1 cellular context compared by ENCODE assay signal in genomic region chr17:65547253-65547670, GRCh38.
A peak's percentile ranks its signal among the peaks of the same experiment; 100 is the strongest.
TF ChIP-seq lines count a peak whose summit lies in the region.

No MANE protein-coding gene starts in this region.

TF ChIP-seq in HepG2, 621 proteins besides CTCF, POLR2A, EP300 and RAD21 (continued from another document and continues in another):
- TF ChIP-seq ZFP41 (CRISPR knock-in tag; IDR thresholded peaks at IDR 0.05; ENCODE audit: borderline replicate concordance) (no peak), KMT2A (CRISPR knock-in tag; IDR thresholded peaks at IDR 0.05) (no peak), POGZ (CRISPR knock-in tag; IDR thresholded peaks at IDR 0.05) (0 out of 2 replicates have a peak, but pooled peaks have one; percentile 36), FUBP1 (CRISPR knock-in tag; IDR thresholded peaks at IDR 0.05; ENCODE audit: borderline replicate concordance) (no peak), EHMT2 (IDR thresholded peaks at IDR 0.05; ENCODE audit: borderline replicate concordance, low read depth, low read length) (0 out of 2 replicates have a peak, but pooled peaks have one; percentile 7), ZFP37 (CRISPR knock-in tag; IDR thresholded peaks at IDR 0.05; ENCODE audit: borderline replicate concordance) (0 out of 2 replicates have a peak, but pooled peaks have one; percentile 50), HNRNPL (IDR thresholded peaks at IDR 0.05; ENCODE audit: low read depth, low read length) (no peak), HDAC1 (CRISPR knock-in tag; IDR thresholded peaks at IDR 0.05) (0 out of 2 replicates have a peak, but pooled peaks have one; percentile 53), ZFYVE20 (CRISPR knock-in tag; IDR thresholded peaks at IDR 0.05; ENCODE audit: borderline replicate concordance, low read depth) (no peak), ZNF234 (CRISPR knock-in tag; conservative IDR thresholded peaks at IDR 0.05) (no peak), THAP7 (CRISPR knock-in tag; IDR thresholded peaks at IDR 0.05) (no peak), FOXJ3 (CRISPR knock-in tag; IDR thresholded peaks at IDR 0.05; ENCODE audit: borderline replicate concordance) (peak; percentile 44; the same call in 1 of the 2 replicates), NPAS2 (CRISPR knock-in tag; IDR thresholded peaks at IDR 0.05; ENCODE audit: borderline replicate concordance) (no peak), HOXA3 (CRISPR knock-in tag; IDR thresholded peaks at IDR 0.05) (peak; percentile 56; the same call in 1 of the 2 replicates), ARID4A (CRISPR knock-in tag; IDR thresholded peaks at IDR 0.05; ENCODE audit: borderline replicate concordance) (peak; percentile 29; the same call in 1 of the 2 replicates), SATB2 (CRISPR knock-in tag; IDR thresholded peaks at IDR 0.05) (0 out of 2 replicates have a peak, but pooled peaks have one; percentile 23), PRMT3 (CRISPR knock-in tag; IDR thresholded peaks at IDR 0.05; ENCODE audit: borderline replicate concordance, low read depth) (no peak), ZNF678 (CRISPR knock-in tag; IDR thresholded peaks at IDR 0.05) (no peak), SOX5 (CRISPR knock-in tag; IDR thresholded peaks at IDR 0.05; ENCODE audit: borderline replicate concordance) (peak; percentile 64; the same call in 1 of the 2 replicates), TCF7L2 (IDR thresholded peaks at IDR 0.05; ENCODE audit: low read depth, low read length) (no peak), ZNF747 (CRISPR knock-in tag; IDR thresholded peaks at IDR 0.05; ENCODE audit: borderline replicate concordance) (no peak), SOX6 (IDR thresholded peaks at IDR 0.05) (no peak), SOX6 (CRISPR knock-in tag; IDR thresholded peaks at IDR 0.05) (peak; percentile 37; the same call in 1 of the 2 replicates), ZNF331 (CRISPR knock-in tag; IDR thresholded peaks at IDR 0.05) (0 out of 2 replicates have a peak, but pooled peaks have one; percentile 33), ZNF772 (CRISPR knock-in tag; IDR thresholded peaks at IDR 0.05) (no peak), ZNF12 (CRISPR knock-in tag; IDR thresholded peaks at IDR 0.05) (no peak), ZNF740 (CRISPR knock-in tag; IDR thresholded peaks at IDR 0.05) (0 out of 2 replicates have a peak, but pooled peaks have one; percentile 40), ZNF766 (CRISPR knock-in tag; IDR thresholded peaks at IDR 0.05; ENCODE audit: borderline replicate concordance) (no peak), ZNF263 (CRISPR knock-in tag; IDR thresholded peaks at IDR 0.05) (0 out of 2 replicates have a peak, but pooled peaks have one; percentile 12), ZNF264 (CRISPR knock-in tag; IDR thresholded peaks at IDR 0.05) (0 out of 2 replicates have a peak, but pooled peaks have one; percentile 46), RCOR2 (CRISPR knock-in tag; IDR thresholded peaks at IDR 0.05) (no peak), RFXAP (CRISPR knock-in tag; IDR thresholded peaks at IDR 0.05; ENCODE audit: borderline replicate concordance) (peak; percentile 42; the same call in 1 of the 2 replicates), KLF16 (CRISPR knock-in tag; IDR thresholded peaks at IDR 0.05) (peak in 1 of 2 experiments; percentile 63; a peak in 1 of 4 replicates), ZNF205 (CRISPR knock-in tag; IDR thresholded peaks at IDR 0.05) (no peak), MED1 (CRISPR knock-in tag; IDR thresholded peaks at IDR 0.05) (peak; percentile 49; the same call in 1 of the 2 replicates), ZGPAT (CRISPR knock-in tag; IDR thresholded peaks at IDR 0.05) (peak; percentile 44; the same call in 1 of the 2 replicates), ZNF430 (CRISPR knock-in tag; IDR thresholded peaks at IDR 0.05) (no peak), RARA (CRISPR knock-in tag; IDR thresholded peaks at IDR 0.05) (peak; percentile 68), TFE3 (CRISPR knock-in tag; IDR thresholded peaks at IDR 0.05) (peak; percentile 80), RFX5 (IDR thresholded peaks at IDR 0.05; ENCODE audit: low read depth, low read length) (no peak), SAP130 (CRISPR knock-in tag; IDR thresholded peaks at IDR 0.05; ENCODE audit: low read depth) (peak; percentile 76), ZNF292 (CRISPR knock-in tag; IDR thresholded peaks at IDR 0.05; ENCODE audit: borderline replicate concordance, low read depth) (0 out of 2 replicates have a peak, but pooled peaks have one; percentile 39), RXRA (CRISPR knock-in tag; IDR thresholded peaks at IDR 0.05) (peak; percentile 60; the same call in 1 of the 2 replicates), HNF4A (CRISPR knock-in tag; IDR thresholded peaks at IDR 0.05) (peak; percentile 97), MAZ (IDR thresholded peaks at IDR 0.05; ENCODE audit: borderline replicate concordance, low read depth, low read length) (no peak), MAZ (CRISPR knock-in tag; IDR thresholded peaks at IDR 0.05; ENCODE audit: low read depth) (no peak), PITX1 (CRISPR knock-in tag; IDR thresholded peaks at IDR 0.05) (no peak), HNF4G (IDR thresholded peaks at IDR 0.05; ENCODE audit: borderline replicate concordance, low read depth, low read length) (peak; percentile 96), HNF4G (CRISPR knock-in tag; IDR thresholded peaks at IDR 0.05; ENCODE audit: borderline replicate concordance, low read depth) (peak; percentile 84; the same call in 1 of the 2 replicates), JUN (CRISPR knock-in tag; IDR thresholded peaks at IDR 0.05) (no peak), ARID3A (IDR thresholded peaks at IDR 0.05; ENCODE audit: low read depth, low read length) (peak; percentile 60; the same call in 1 of the 2 replicates), FOXA3 (CRISPR knock-in tag; IDR thresholded peaks at IDR 0.05) (peak; percentile 60), CEBPZ (IDR thresholded peaks at IDR 0.05; ENCODE audit: low read length) (no peak), ETV5 (CRISPR knock-in tag; IDR thresholded peaks at IDR 0.05; ENCODE audit: borderline replicate concordance) (no peak)
